In genomic region chr14:54396493-54397335, GRCh38 we compare ENCODE assay signal across 8 cellular contexts. TPM values are rescaled to one million over a fixed set of nuclear protein-coding genes. Genes with fewer than 3 reads are reported as not detected.
DNase-seq lines count a peak whose midpoint lies in the region; ATAC-seq and TF ChIP-seq lines count a peak whose summit lies in the region.

Gene CDKN3, plus strand, starts transcription at chr14:54397007. Its CDS starts 62 bp downstream, at chr14:54397069.

- H3K4me1 ChIP-seq in BE2C = no peaks in the 10 kb centered on the region; the same call in 1 of the 2 replicates

- H3K27me3 ChIP-seq in BE2C = no peaks in the 10 kb centered on the region
- H3K27me3 ChIP-seq in kidney epithelial cell (ENCODE audit: control insufficient read depth, insufficient read depth, low read length) = no peaks in the 10 kb centered on the region

- H3K36me3 ChIP-seq in BE2C (peaks cover 6% of the 10 kb centered on the region), kidney epithelial cell (ENCODE audit: control insufficient read depth, insufficient read depth, low read length) (no peaks in the 10 kb centered on the region)

- peak within 1 kb of the TSS; percentile 91 for H3K4me3 ChIP-seq in BE2C (ENCODE audit: low read depth, low read length)
- peak within 1 kb of the TSS; percentile 94 for H3K4me3 ChIP-seq in choroid plexus epithelial cell (ENCODE audit: low read depth, low read length)
- H3K4me3 ChIP-seq in kidney epithelial cell (ENCODE audit: low read depth, low read length) = peak within 1 kb of the TSS; percentile 73

- peak; percentile 92 for TF ChIP-seq POLR2A in GM19193 (IDR thresholded peaks at IDR 0.05; ENCODE audit: extremely low read depth, insufficient read depth, insufficient read length)

- DNase-seq in BE2C (peak; percentile 98), NCI-H510A (lab: John Stamatoyannopoulos, UW) (peak; percentile 98), choroid plexus epithelial cell (ENCODE audit: low read depth) (peak; percentile 99), kidney epithelial cell (ENCODE audit: low read depth) (peak; percentile 95)
- DNase-seq in activated CD4-positive, alpha-beta T cell treated with anti-CD3 and anti-CD28 coated beads for 1 hour = peak; percentile 93
- DNase-seq in stimulated activated CD4-positive, alpha-beta T cell treated with anti-CD3 and anti-CD28 coated beads, Interleukin-1b, Interleukin-23, amount 100 ng/mL, for 1 hour (ENCODE audit: low read depth in 2 of 2) = peak; percentile 87 to 92

- peak; percentile 98 for ATAC-seq in HG03439 (IDR thresholded peaks at IDR 0.05; ENCODE audit: unreplicated experiment)

- TF ChIP-seq CTCF in BE2C (IDR thresholded peaks at IDR 0.05; ENCODE audit: low read depth, low read length) (no peak), choroid plexus epithelial cell (conservative IDR thresholded peaks at IDR 0.05; ENCODE audit: low read depth, low read length) (peak; percentile 44), kidney epithelial cell (IDR thresholded peaks at IDR 0.05; ENCODE audit: insufficient read depth, low read length, poor library complexity, severe bottlenecking) (peak; percentile 43)

- H3K9me3 ChIP-seq in BE2C = no peaks in the 10 kb centered on the region

RNA-seq across cellular contexts. Expression of gene CDKN3, which starts in this region (rescaled TPM):
- polyA plus RNA-seq in BE2C (2012; ENCODE audit: insufficient read depth, insufficient read length, low read depth) = 7.7 TPM
- 7.7 and 13.6 TPM in 2 replicates for total RNA-seq in kidney epithelial cell

Comparison
In these comparisons a context has a peak if more than half of its experiments do, and no peak if none do; other contexts are left out.
1. Peak in every context shown above with its lines: DNase-seq, ATAC-seq and H3K4me3 ChIP-seq.